In the genomic region with DNA sequence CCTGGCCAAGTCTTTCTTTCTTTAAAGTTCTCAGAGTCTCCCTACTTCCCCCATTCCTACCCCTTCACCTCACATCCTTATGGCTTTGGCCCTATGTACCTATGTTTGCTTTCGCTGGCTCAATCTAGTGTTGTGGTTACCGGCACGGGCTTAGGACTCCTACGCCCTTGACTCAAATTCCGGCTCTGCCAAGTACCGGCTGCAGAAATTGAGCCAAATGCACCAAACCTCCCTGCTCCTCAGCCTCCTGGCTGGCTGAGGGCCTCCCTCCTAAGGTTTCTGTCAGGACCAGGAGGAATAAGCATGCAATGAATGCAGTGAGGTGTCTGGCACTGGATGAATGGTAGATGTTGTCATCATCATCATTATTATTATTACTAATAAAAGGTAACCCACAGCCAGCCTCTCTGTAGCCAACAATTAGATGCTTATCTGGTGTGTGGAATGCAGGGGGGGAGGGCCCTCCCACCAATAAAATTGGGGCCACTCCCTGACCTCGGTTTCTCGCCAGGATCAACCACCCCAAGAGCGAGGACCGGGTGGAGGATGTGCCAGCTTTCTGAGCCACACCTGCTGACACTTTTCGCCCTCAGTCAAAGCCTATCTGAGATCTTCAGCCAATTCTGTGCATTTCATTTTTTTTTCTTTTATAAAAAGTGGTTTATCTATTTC, we compare ENCODE assay signal across 21 cellular contexts. TPM values are rescaled to one million over a fixed set of nuclear protein-coding genes. Genes with fewer than 3 reads are reported as not detected.
"Had no signal": no experiment of that assay in that cellular context is flagged by ENCODE, and none has a peak within 500 bp of the region (broad histone marks: within the 10 kb centered on the region; RNA-seq: fewer than 3 reads in every experiment).

No MANE protein-coding gene starts in this region.

- H3K27ac Mint-ChIP-seq: activated B cell treated with CpG ODN at 0.5 μM for 24 hours; activated CD4-positive, alpha-beta T cell treated with anti-CD3 and anti-CD28 coated beads, Interleukin-2, amount 10 ng/mL, durations not matched to agents 24 days and 14 days; activated naive CD4-positive, alpha-beta T cell treated with anti-CD3 and anti-CD28 coated beads, Interleukin-2, amount 10 ng/mL, durations not matched to agents 7 days and 5 days; activated T-helper 17 cell treated with anti-CD3 and anti-CD28 coated beads, Interleukin-2, amount 50 U/mL, for 72 hours; natural killer cell; stimulated activated naive CD8-positive, alpha-beta T cell treated with anti-CD3 and anti-CD28 coated beads, Interleukin-15, amount 100 ng/mL, for 72 hours had no signal

- H3K36me3 Mint-ChIP-seq: activated naive CD4-positive, alpha-beta T cell treated with anti-CD3 and anti-CD28 coated beads, Interleukin-2, amount 10 ng/mL, durations not matched to agents 7 days and 5 days; natural killer cell had no signal

- H3K4me3 Mint-ChIP-seq: activated B cell treated with CpG ODN at 0.5 μM for 24 hours; activated CD4-positive, alpha-beta T cell treated with anti-CD3 and anti-CD28 coated beads, Interleukin-2, amount 10 ng/mL, durations not matched to agents 24 days and 14 days; activated naive CD4-positive, alpha-beta T cell treated with anti-CD3 and anti-CD28 coated beads, Interleukin-2, amount 10 ng/mL, durations not matched to agents 7 days and 5 days; activated T-helper 17 cell treated with anti-CD3 and anti-CD28 coated beads, Interleukin-2, amount 50 U/mL, for 72 hours; natural killer cell; stimulated activated naive CD8-positive, alpha-beta T cell treated with anti-CD3 and anti-CD28 coated beads, Interleukin-15, amount 100 ng/mL, for 72 hours had no signal

- H3K4me1 ChIP-seq: adrenal gland, uterus had no signal

- H3K9me3 ChIP-seq: adrenal gland, uterus had no signal

- H3K27ac ChIP-seq: adrenal gland, coronary artery, uterus had no signal

- ATAC-seq: activated T-helper 17 cell treated with anti-CD3 and anti-CD28 coated beads, Interleukin-2, amount 50 U/mL, for 72 hours; natural killer cell; stimulated activated naive CD8-positive, alpha-beta T cell treated with anti-CD3 and anti-CD28 coated beads, Interleukin-15, amount 100 ng/mL, for 72 hours had no signal

- DNase-seq: activated B cell treated with CpG ODN at 0.5 μM for 24 hours; activated CD4-positive, alpha-beta T cell treated with anti-CD3 and anti-CD28 coated beads, Interleukin-2, amount 10 ng/mL, durations not matched to agents 24 days and 14 days; activated naive CD4-positive, alpha-beta T cell treated with anti-CD3 and anti-CD28 coated beads, Interleukin-2, amount 10 ng/mL, durations not matched to agents 7 days and 5 days; adrenal gland; central memory CD4-positive, alpha-beta T cell; effector CD4-positive, alpha-beta T cell; hippocampal formation; natural killer cell; occipital lobe; stimulated activated CD4-positive, alpha-beta T cell treated with anti-CD3 and anti-CD28 coated beads, Interleukin-4, amount 100 ng/mL, for 1 hour; stimulated activated CD8-positive, alpha-beta memory T cell treated with anti-CD3 and anti-CD28 coated beads, Interleukin-4, amount 100 ng/mL, for 48 hours; stimulated activated naive CD8-positive, alpha-beta T cell treated with anti-CD3 and anti-CD28 coated beads, Interleukin-15, amount 100 ng/mL, for 72 hours; T-helper 2 cell; uterus had no signal

- H3K27me3 ChIP-seq: uterus had no signal

- H3K36me3 ChIP-seq: adrenal gland, uterus had no signal

- H3K4me3 ChIP-seq: adrenal gland, coronary artery, uterus had no signal

- H3K9me3 Mint-ChIP-seq: activated B cell treated with CpG ODN at 0.5 μM for 24 hours; activated CD4-positive, alpha-beta T cell treated with anti-CD3 and anti-CD28 coated beads, Interleukin-2, amount 10 ng/mL, durations not matched to agents 24 days and 14 days; activated naive CD4-positive, alpha-beta T cell treated with anti-CD3 and anti-CD28 coated beads, Interleukin-2, amount 10 ng/mL, durations not matched to agents 7 days and 5 days; activated T-helper 17 cell treated with anti-CD3 and anti-CD28 coated beads, Interleukin-2, amount 50 U/mL, for 72 hours; natural killer cell; stimulated activated naive CD8-positive, alpha-beta T cell treated with anti-CD3 and anti-CD28 coated beads, Interleukin-15, amount 100 ng/mL, for 72 hours had no signal

- H3K4me1 Mint-ChIP-seq: activated T-helper 17 cell treated with anti-CD3 and anti-CD28 coated beads, Interleukin-2, amount 50 U/mL, for 72 hours; stimulated activated naive CD8-positive, alpha-beta T cell treated with anti-CD3 and anti-CD28 coated beads, Interleukin-15, amount 100 ng/mL, for 72 hours had no signal

RNA-seq across cellular contexts. Expression of a gene that starts 20.7 kb away (rescaled TPM):
- total RNA-seq: activated B cell treated with CpG ODN at 0.5 μM for 24 hours; activated CD4-positive, alpha-beta T cell treated with anti-CD3 and anti-CD28 coated beads, Interleukin-2, amount 10 ng/mL, durations not matched to agents 24 days and 14 days; activated T-helper 17 cell treated with anti-CD3 and anti-CD28 coated beads, Interleukin-2, amount 50 U/mL, for 72 hours; adrenal gland; endothelial cell of umbilical vein; glomerular endothelial cell; lung microvascular endothelial cell; mucosa of gallbladder; natural killer cell; occipital lobe; pulmonary artery endothelial cell had no signal

RNA-seq across cellular contexts. Expression of a gene that starts 21.0 kb away (rescaled TPM):
- total RNA-seq: activated CD4-positive, alpha-beta T cell treated with anti-CD3 and anti-CD28 coated beads, Interleukin-2, amount 10 ng/mL, durations not matched to agents 24 days and 14 days; activated T-helper 17 cell treated with anti-CD3 and anti-CD28 coated beads, Interleukin-2, amount 50 U/mL, for 72 hours; endothelial cell of umbilical vein; glomerular endothelial cell; lung microvascular endothelial cell; mucosa of gallbladder; natural killer cell; occipital lobe; pulmonary artery endothelial cell had no signal

RNA-seq across cellular contexts. Expression of a gene that starts 37.2 kb away (rescaled TPM):
- total RNA-seq: activated B cell treated with CpG ODN at 0.5 μM for 24 hours; activated CD4-positive, alpha-beta T cell treated with anti-CD3 and anti-CD28 coated beads, Interleukin-2, amount 10 ng/mL, durations not matched to agents 24 days and 14 days; activated T-helper 17 cell treated with anti-CD3 and anti-CD28 coated beads, Interleukin-2, amount 50 U/mL, for 72 hours; adrenal gland; endothelial cell of umbilical vein; glomerular endothelial cell; lung microvascular endothelial cell; natural killer cell; occipital lobe; pulmonary artery endothelial cell had no signal

RNA-seq across cellular contexts. Expression of a gene that starts 51.6 kb away (rescaled TPM):
- total RNA-seq: activated B cell treated with CpG ODN at 0.5 μM for 24 hours; activated CD4-positive, alpha-beta T cell treated with anti-CD3 and anti-CD28 coated beads, Interleukin-2, amount 10 ng/mL, durations not matched to agents 24 days and 14 days; activated T-helper 17 cell treated with anti-CD3 and anti-CD28 coated beads, Interleukin-2, amount 50 U/mL, for 72 hours; adrenal gland; endothelial cell of umbilical vein; glomerular endothelial cell; lung microvascular endothelial cell; natural killer cell; occipital lobe; pulmonary artery endothelial cell had no signal

RNA-seq across cellular contexts. Expression of a gene that starts 58.9 kb away (rescaled TPM):
- total RNA-seq: endothelial cell of umbilical vein, glomerular endothelial cell, lung microvascular endothelial cell, mucosa of gallbladder, natural killer cell, occipital lobe, pulmonary artery endothelial cell had no signal
